ENCODE assay signal across 8 cellular contexts in the genomic region with DNA sequence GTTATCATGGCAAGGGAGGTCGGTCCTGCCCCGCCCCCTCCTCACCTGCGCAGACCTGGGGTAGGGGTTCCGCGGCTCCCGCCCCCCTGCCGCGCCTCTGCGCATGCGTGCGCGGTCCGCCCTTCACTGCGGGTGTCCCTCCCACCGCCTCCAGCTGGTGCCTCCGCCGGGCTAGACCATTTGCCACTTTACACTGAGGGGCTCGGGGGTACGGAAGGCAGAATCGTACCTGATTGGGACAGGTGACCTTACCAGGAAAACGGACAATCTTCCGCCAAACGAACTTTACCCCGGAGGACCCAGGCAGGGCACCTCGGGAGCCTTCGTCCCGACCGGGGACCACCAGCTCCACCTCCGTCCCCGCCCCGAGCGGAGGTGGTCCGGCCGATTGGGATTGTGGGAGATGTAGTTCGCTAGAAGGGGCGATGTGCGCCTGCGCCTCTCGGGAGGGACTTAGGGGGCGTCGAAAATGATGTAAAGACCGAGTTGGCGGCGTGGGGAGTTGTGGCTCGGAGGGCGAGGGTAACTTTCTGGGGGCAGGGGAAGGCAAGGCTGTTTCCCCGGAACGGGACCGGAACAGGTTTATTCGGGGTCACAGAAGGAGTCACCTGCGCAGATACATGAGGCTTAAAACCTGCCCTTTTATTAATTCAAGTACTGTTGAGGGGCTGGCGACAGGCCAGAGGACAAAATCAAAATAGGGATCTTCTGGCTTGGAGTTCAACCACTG. TPM values are rescaled to one million over a fixed set of nuclear protein-coding genes. Genes with fewer than 3 reads are reported as not detected.
DNase-seq lines count a peak whose midpoint lies in the region; ATAC-seq, FAIRE-seq and TF ChIP-seq lines count a peak whose summit lies in the region.

A gene with protein sequence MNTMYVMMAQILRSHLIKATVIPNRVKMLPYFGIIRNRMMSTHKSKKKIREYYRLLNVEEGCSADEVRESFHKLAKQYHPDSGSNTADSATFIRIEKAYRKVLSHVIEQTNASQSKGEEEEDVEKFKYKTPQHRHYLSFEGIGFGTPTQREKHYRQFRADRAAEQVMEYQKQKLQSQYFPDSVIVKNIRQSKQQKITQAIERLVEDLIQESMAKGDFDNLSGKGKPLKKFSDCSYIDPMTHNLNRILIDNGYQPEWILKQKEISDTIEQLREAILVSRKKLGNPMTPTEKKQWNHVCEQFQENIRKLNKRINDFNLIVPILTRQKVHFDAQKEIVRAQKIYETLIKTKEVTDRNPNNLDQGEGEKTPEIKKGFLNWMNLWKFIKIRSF (minus strand): TSS at position 344 of the 730 bp plus-strand sequence. CDS start 2,323 bp downstream, outside the sequence.

- H3K36me3 ChIP-seq in NT2/D1 (ENCODE audit: insufficient read depth, insufficient read length, low read length): no peaks in the 10 kb centered on the region

- FAIRE-seq in HTR-8/SVneo (lab: Jason Lieb, UNC): peak; percentile 96

- H3K4me1 ChIP-seq in NT2/D1 (ENCODE audit: insufficient read depth, insufficient read length): peaks cover 6% of the 10 kb centered on the region

- no peaks in the 10 kb centered on the region for H3K27me3 ChIP-seq in NT2/D1 (ENCODE audit: insufficient read depth, insufficient read length)

- DNase-seq in Caki2 (ENCODE audit: low read depth): peak; percentile 93
- DNase-seq in HTR-8/SVneo (ENCODE audit: insufficient read length, low spot score): peak; percentile 93
- peak; percentile 97 for DNase-seq in NT2/D1 (ENCODE audit: low read depth, low spot score)
- DNase-seq in activated CD8-positive, alpha-beta memory T cell treated with anti-CD3 and anti-CD28 coated beads, Interleukin-2, amount 50 U/mL, for 4 hours: peak; percentile 95
- peak; percentile 93 for DNase-seq in endothelial cell (ENCODE audit: low spot score)
- peak; percentile 93 to 97 for DNase-seq in mesothelial cell of epicardium (ENCODE audit: low spot score in 2 of 2, unreplicated experiment in 2 of 2)
- DNase-seq in stimulated activated CD8-positive, alpha-beta memory T cell treated with anti-CD3 and anti-CD28 coated beads, Interleukin-15, amount 100 ng/mL, for 48 hours (ENCODE audit: low read depth in 2 of 2): peak; percentile 89 to 92

- peaks cover 9% of the 10 kb centered on the region for H3K36me3 Mint-ChIP-seq in endothelial cell (ENCODE audit: low read depth, unreplicated experiment)
- peaks cover 7% of the 10 kb centered on the region for H3K36me3 Mint-ChIP-seq in mesothelial cell of epicardium

- H3K9me3 ChIP-seq in NT2/D1 (ENCODE audit: insufficient read depth, low read length): no peaks in the 10 kb centered on the region

- H3K4me1 Mint-ChIP-seq in endothelial cell (ENCODE audit: unreplicated experiment) (peaks cover 5% of the 10 kb centered on the region), mesothelial cell of epicardium (peaks cover 11% of the 10 kb centered on the region)

- TF ChIP-seq CTCF in endothelial cell (IDR thresholded peaks at IDR 0.05; ENCODE audit: unreplicated experiment): no peak
- TF ChIP-seq CTCF in mesothelial cell of epicardium (IDR thresholded peaks at IDR 0.05; ENCODE audit: unreplicated experiment): no peak

- H3K4me3 Mint-ChIP-seq in endothelial cell (ENCODE audit: unreplicated experiment) (peak within 1 kb of the TSS; percentile 97), mesothelial cell of epicardium (peak within 1 kb of the TSS; percentile 80)

- ATAC-seq in GM21381 (IDR thresholded peaks at IDR 0.05; ENCODE audit: unreplicated experiment): peak; percentile 99

- peak within 1 kb of the TSS; percentile 74 for H3K4me3 ChIP-seq in NT2/D1 (ENCODE audit: insufficient read length, low read depth)

- in situ Hi-C loops in Caki2 (cut with HindIII; ENCODE audit: low pct_unique_long_range_greater_than_20kb, low sequenced_read_pairs): no loop called here

- H3K27ac Mint-ChIP-seq in endothelial cell (ENCODE audit: unreplicated experiment) (peak within 1 kb of the TSS; percentile 98), mesothelial cell of epicardium (peak within 1 kb of the TSS; percentile 83)

- H3K27me3 Mint-ChIP-seq in endothelial cell (ENCODE audit: unreplicated experiment): no peaks in the 10 kb centered on the region
- no peaks in the 10 kb centered on the region for H3K27me3 Mint-ChIP-seq in mesothelial cell of epicardium (ENCODE audit: low read depth)

- H3K9ac ChIP-seq in NT2/D1 (ENCODE audit: insufficient read length, low read depth): peak within 1 kb of the TSS; percentile 86

- H3K9me3 Mint-ChIP-seq in endothelial cell (ENCODE audit: unreplicated experiment): no peaks in the 10 kb centered on the region
- no peaks in the 10 kb centered on the region for H3K9me3 Mint-ChIP-seq in mesothelial cell of epicardium

RNA-seq across cellular contexts. Expression of the gene that starts here (rescaled TPM):
- not detected in 2 replicates for total RNA-seq in Caki2 (2014; rRNA removed; shearing (Covaris generic); ENCODE audit: low replicate concordance)
- 3.3 TPM for total RNA-seq in endothelial cell (ENCODE audit: unreplicated experiment)
- 2.6 to 3.1 TPM (median 2.8 TPM) in 3 replicates for total RNA-seq in mesothelial cell of epicardium

Comparison
In these comparisons a context has a peak if more than half of its experiments do, and no peak if none do; other contexts are left out.
1. Peak in every context shown above with its lines: DNase-seq, ATAC-seq and H3K4me3 ChIP-seq.
2. Peak in DNase-seq in Caki2; RNA of the gene not detected or under 1 TPM.